Comparison of ENCODE assay signal across 16 cellular contexts in genomic region chr22:17998913-17999312, GRCh38. TPM values are rescaled to one million over a fixed set of nuclear protein-coding genes. Genes with fewer than 3 reads are reported as not detected.
A peak's percentile ranks its signal among the peaks of the same experiment; 100 is the strongest.
DNase-seq lines count a peak whose midpoint lies in the region; ATAC-seq and TF ChIP-seq lines count a peak whose summit lies in the region.
"Had no signal": no experiment of that assay in that cellular context is flagged by ENCODE, and none has a peak within 500 bp of the region (broad histone marks: within the 10 kb centered on the region; RNA-seq: fewer than 3 reads in every experiment).

No MANE protein-coding gene starts in this region.

- no peaks in the 10 kb centered on the region for H3K27me3 ChIP-seq in HAP-1 (ENCODE audit: low read depth)
- H3K27me3 ChIP-seq in WERI-Rb-1 (ENCODE audit: insufficient read depth, low read depth, severe bottlenecking): no peaks in the 10 kb centered on the region
- H3K27me3 ChIP-seq: dorsolateral prefrontal cortex, ovary had no signal

- H3K4me1 Mint-ChIP-seq in T-helper 1 cell treated with Interleukin-12 subunit alpha and Interleukin-12 subunit beta and Interleukin-4 antibody, amounts not matched to agents 30 μg/mL and 1 μg/mL, for 36 hours (ENCODE audit: low read depth): peaks cover 43% of the 10 kb centered on the region
- H3K4me1 Mint-ChIP-seq in IgD-negative memory B cell (peaks cover 43 to 58% (median 57%) of the 10 kb centered on the region in 3 donors), nephron (peaks cover 21% of the 10 kb centered on the region)
- H3K4me1 Mint-ChIP-seq in activated naive CD8-positive, alpha-beta T cell treated with anti-CD3 and anti-CD28 coated beads, Interleukin-2, amount 10 ng/mL, durations not matched to agents 7 days and 5 days: peaks cover 46% of the 10 kb centered on the region

- POLR2A ChIA-PET in activated naive CD8-positive, alpha-beta T cell treated with anti-CD3 and anti-CD28 coated beads, Interleukin-2, amount 10 ng/mL, durations not matched to agents 7 days and 5 days (lab: Charles Lee): interaction anchor here (1.4 to 3.0 kb wide), 2 partner anchors 79 to 151 kb away, joined by 8 to 9 read pairs; partner anchors contain the start of genes PEX26 and USP18

- H3K9me3 ChIP-seq in HAP-1: no peaks in the 10 kb centered on the region
- no peaks in the 10 kb centered on the region for H3K9me3 ChIP-seq in WERI-Rb-1 (ENCODE audit: severe bottlenecking)
- H3K9me3 ChIP-seq: heart left ventricle, ovary had no signal

- ATAC-seq in activated naive CD8-positive, alpha-beta T cell treated with anti-CD3 and anti-CD28 coated beads, Interleukin-2, amount 10 ng/mL, durations not matched to agents 7 days and 5 days (ENCODE audit: low read depth): no peak
- ATAC-seq in GM19455 (IDR thresholded peaks at IDR 0.05; ENCODE audit: unreplicated experiment): no peak
- ATAC-seq: activated CD8-positive, alpha-beta T cell treated with anti-CD3 and anti-CD28 coated beads for 36 hours; heart left ventricle had no signal

- H3K4me3 ChIP-seq in HAP-1: no peak overlapping the region
- H3K4me3 ChIP-seq in WERI-Rb-1 (ENCODE audit: low read depth, low read length): no peak overlapping the region
- H3K4me3 ChIP-seq: ovary, skin epidermis had no signal

- H3K36me3 Mint-ChIP-seq in T-helper 1 cell treated with Interleukin-12 subunit alpha and Interleukin-12 subunit beta and Interleukin-4 antibody, amounts not matched to agents 30 μg/mL and 1 μg/mL, for 36 hours (ENCODE audit: low read depth): no peaks in the 10 kb centered on the region
- H3K36me3 Mint-ChIP-seq in IgD-negative memory B cell (no peaks in the 10 kb centered on the region), nephron (ENCODE audit: low read depth) (no peaks in the 10 kb centered on the region)
- no peaks in the 10 kb centered on the region for H3K36me3 Mint-ChIP-seq in activated naive CD8-positive, alpha-beta T cell treated with anti-CD3 and anti-CD28 coated beads, Interleukin-2, amount 10 ng/mL, durations not matched to agents 7 days and 5 days

- H3K36me3 ChIP-seq in HAP-1 (replicated peaks) (no peaks in the 10 kb centered on the region), WERI-Rb-1 (no peaks in the 10 kb centered on the region; the same call in 1 of the 2 replicates)
- H3K36me3 ChIP-seq: heart left ventricle, ovary had no signal

- peak overlapping the region; percentile 5 for H3K4me3 Mint-ChIP-seq in T-helper 1 cell treated with Interleukin-12 subunit alpha and Interleukin-12 subunit beta and Interleukin-4 antibody, amounts not matched to agents 30 μg/mL and 1 μg/mL, for 36 hours
- H3K4me3 Mint-ChIP-seq in IgD-negative memory B cell (peak overlapping the region; percentile 78 to 93 (median 88)), nephron (peak overlapping the region; percentile 81 to 86 (median 83))
- H3K4me3 Mint-ChIP-seq in activated naive CD8-positive, alpha-beta T cell treated with anti-CD3 and anti-CD28 coated beads, Interleukin-2, amount 10 ng/mL, durations not matched to agents 7 days and 5 days: peak overlapping the region; percentile 1

- peaks cover 4% of the 10 kb centered on the region; the same call in 1 of the 2 replicates for H3K4me1 ChIP-seq in HAP-1

- H3K27ac ChIP-seq in WERI-Rb-1: no peak overlapping the region
- H3K27ac ChIP-seq: heart left ventricle, ovary, skin epidermis had no signal

- H3K27me3 Mint-ChIP-seq in T-helper 1 cell treated with Interleukin-12 subunit alpha and Interleukin-12 subunit beta and Interleukin-4 antibody, amounts not matched to agents 30 μg/mL and 1 μg/mL, for 36 hours (ENCODE audit: low read depth): peaks cover 8% of the 10 kb centered on the region
- H3K27me3 Mint-ChIP-seq in IgD-negative memory B cell (peaks cover 1% of the 10 kb centered on the region), nephron (ENCODE audit: low read depth) (no peaks in the 10 kb centered on the region)
- H3K27me3 Mint-ChIP-seq in activated naive CD8-positive, alpha-beta T cell treated with anti-CD3 and anti-CD28 coated beads, Interleukin-2, amount 10 ng/mL, durations not matched to agents 7 days and 5 days: no peaks in the 10 kb centered on the region

- DNase-seq in T-helper 1 cell (no peak), HAP-1 (ENCODE audit: low spot score in 2 of 2) (no peak), WERI-Rb-1 (no peak)
- DNase-seq in activated naive CD8-positive, alpha-beta T cell treated with anti-CD3 and anti-CD28 coated beads, Interleukin-2, amount 10 ng/mL, durations not matched to agents 7 days and 5 days: no peak
- DNase-seq: activated CD8-positive, alpha-beta T cell treated with anti-CD3 and anti-CD28 coated beads for 36 hours; H7; heart left ventricle; midbrain; NK-92 treated with Interleukin-12 subunit alpha and Interleukin-12 subunit beta, amount 100 ng/mL, for 24 hours; ovary had no signal

- H3K9me3 Mint-ChIP-seq in T-helper 1 cell treated with Interleukin-12 subunit alpha and Interleukin-12 subunit beta and Interleukin-4 antibody, amounts not matched to agents 30 μg/mL and 1 μg/mL, for 36 hours: no peaks in the 10 kb centered on the region
- no peaks in the 10 kb centered on the region for H3K9me3 Mint-ChIP-seq in IgD-negative memory B cell
- H3K9me3 Mint-ChIP-seq in activated naive CD8-positive, alpha-beta T cell treated with anti-CD3 and anti-CD28 coated beads, Interleukin-2, amount 10 ng/mL, durations not matched to agents 7 days and 5 days: no peaks in the 10 kb centered on the region
- no peaks in the 10 kb centered on the region for H3K9me3 Mint-ChIP-seq in nephron
- H3K9me3 Mint-ChIP-seq: activated CD8-positive, alpha-beta T cell treated with anti-CD3 and anti-CD28 coated beads for 36 hours had no signal

- in situ Hi-C loops in HAP-1 (cut with MboI; ENCODE audit: low sequenced_read_pairs): no loop called here

- no peak for TF ChIP-seq CTCF in nephron (IDR thresholded peaks at IDR 0.05; ENCODE audit: unreplicated experiment in 3 of 3)
- no peak for TF ChIP-seq CTCF in WERI-Rb-1 (IDR thresholded peaks at IDR 0.05; ENCODE audit: low read depth, low read length)

- no peak overlapping the region for H3K27ac Mint-ChIP-seq in T-helper 1 cell treated with Interleukin-12 subunit alpha and Interleukin-12 subunit beta and Interleukin-4 antibody, amounts not matched to agents 30 μg/mL and 1 μg/mL, for 36 hours
- H3K27ac Mint-ChIP-seq in IgD-negative memory B cell (peak overlapping the region; percentile 73 to 97 (median 87)), nephron (peak overlapping the region; percentile 69 to 83 (median 81))
- no peak overlapping the region for H3K27ac Mint-ChIP-seq in activated naive CD8-positive, alpha-beta T cell treated with anti-CD3 and anti-CD28 coated beads, Interleukin-2, amount 10 ng/mL, durations not matched to agents 7 days and 5 days
- H3K27ac Mint-ChIP-seq: activated CD8-positive, alpha-beta T cell treated with anti-CD3 and anti-CD28 coated beads for 36 hours had no signal

RNA-seq across cellular contexts. Expression of gene MICAL3, which starts 25.4 kb away (rescaled TPM):
- 12.0 TPM for polyA plus RNA-seq in IgD-negative memory B cell
- 10 to 100 TPM; 35.7 to 36.8 TPM for total RNA-seq in activated naive CD8-positive, alpha-beta T cell treated with anti-CD3 and anti-CD28 coated beads, Interleukin-2, amount 10 ng/mL, durations not matched to agents 7 days and 5 days

Comparison
In these comparisons a context has a peak if more than half of its experiments do, and no peak if none do; other contexts are left out.
1. H3K27ac Mint-ChIP-seq: peak in IgD-negative memory B cell (3 of 3) and nephron (3 of 3); none in T-helper 1 cell treated with Interleukin-12 subunit alpha and Interleukin-12 subunit beta and Interleukin-4 antibody, amounts not matched to agents 30 μg/mL and 1 μg/mL, for 36 hours (single experiment) and activated naive CD8-positive, alpha-beta T cell treated with anti-CD3 and anti-CD28 coated beads, Interleukin-2, amount 10 ng/mL, durations not matched to agents 7 days and 5 days (single experiment).
2. H3K4me3 Mint-ChIP-seq: peak in every context shown above with its lines; median percentile 88 in IgD-negative memory B cell; 83 in nephron; 5 in T-helper 1 cell treated with Interleukin-12 subunit alpha and Interleukin-12 subunit beta and Interleukin-4 antibody, amounts not matched to agents 30 μg/mL and 1 μg/mL, for 36 hours; 1 in activated naive CD8-positive, alpha-beta T cell treated with anti-CD3 and anti-CD28 coated beads, Interleukin-2, amount 10 ng/mL, durations not matched to agents 7 days and 5 days.